Comparison of ENCODE assay signal across 8 cellular contexts in genomic region chr17:73091770-73092517, GRCh38. TPM values are rescaled to one million over a fixed set of nuclear protein-coding genes. Genes with fewer than 3 reads are reported as not detected.
DNase-seq lines count a peak whose midpoint lies in the region; ATAC-seq and TF ChIP-seq lines count a peak whose summit lies in the region.

No MANE protein-coding gene starts in this region.

- H3K27ac ChIP-seq in adrenal gland (peak overlapping the region in 1 of 5 donors; percentile 74), right cardiac atrium (ENCODE audit: low read length) (peak overlapping the region; percentile 33)

- H3K36me3 ChIP-seq in adrenal gland (replicated peaks in 1 of 2) = no peaks in the 10 kb centered on the region

- WGBS in adrenal gland, 4 donors = 12 to 25% (median 13%) methylated on average over 15 to 20 of the region's 20 CpGs
- WGBS in right cardiac atrium = 13% methylated on average over 20 of the region's 20 CpGs

- H3K27me3 ChIP-seq in adrenal gland = no peaks in the 10 kb centered on the region
- H3K27me3 ChIP-seq in right cardiac atrium (ENCODE audit: control insufficient read depth, insufficient read depth) = no peaks in the 10 kb centered on the region

- intact Hi-C loops in adrenal gland (cut with DNase I) (no loop called here), right cardiac atrium (cut with DNase I) (loop anchor here in 1 of 4 donors (10.0 kb wide), 1 partner anchor 107 kb away; no protein-coding TSS in a partner anchor), posterior vena cava (cut with DNase I) (loop anchor here (10.0 kb wide), 2 partner anchors 107 to 1683 kb away; partner anchors contain the start of gene NAT9 (in 1 of the 2))

- H3K4me3 ChIP-seq in adrenal gland = peak overlapping the region in 2 of 4 donors; percentile 42 to 83
- H3K4me3 ChIP-seq in right cardiac atrium (ENCODE audit: low read length) = peak overlapping the region; percentile 82

- no peak for TF ChIP-seq CTCF in adrenal gland (IDR thresholded peaks at IDR 0.05)

- H3K9me3 ChIP-seq in adrenal gland (replicated peaks in 1 of 3) = no peaks in the 10 kb centered on the region
- H3K9me3 ChIP-seq in right cardiac atrium (ENCODE audit: control insufficient read depth, low read length) = no peaks in the 10 kb centered on the region

- TF ChIP-seq POLR2A in adrenal gland (IDR thresholded peaks at IDR 0.05) = no peak

- ATAC-seq in GM21528 (IDR thresholded peaks at IDR 0.05; ENCODE audit: low FRiP score, unreplicated experiment) (peak; percentile 10), right cardiac atrium (peak; percentile 33 to 55), HG03280 (IDR thresholded peaks at IDR 0.05; ENCODE audit: unreplicated experiment) (no peak)

- DNase-seq in DMS53 treated with DMSO at 0.1 percent for 48 hours (lab: John Stamatoyannopoulos, UW; ENCODE audit: unreplicated experiment) (peak; percentile 29), NCI-H146 (lab: John Stamatoyannopoulos, UW) (peak; percentile 21), adrenal gland (peak in 5 of 7 donors; percentile 26 to 56 (median 37)), right cardiac atrium (peak in 2 of 3 donors; percentile 61 to 73), putamen (ENCODE audit: low spot score) (peak; percentile 35), posterior vena cava (ENCODE audit: low spot score) (no peak)

- peaks cover 3 to 13% of the 10 kb centered on the region in 2 donors for H3K4me1 ChIP-seq in adrenal gland (replicated peaks in 1 of 2)
- peaks cover 3% of the 10 kb centered on the region for H3K4me1 ChIP-seq in right cardiac atrium (ENCODE audit: control insufficient read depth, insufficient read depth, low read length)

RNA-seq across cellular contexts. Expression of gene SLC39A11, which starts 0.5 kb away (rescaled TPM):
- 10 to 100 TPM; 18.4 to 91.4 (median 27.2) TPM for total RNA-seq in adrenal gland
- polyA plus RNA-seq in adrenal gland = 10 to 100 TPM in 1 of 3 donors, 1 to 10 TPM in 2; 7.0 to 12.7 (median 8.6) TPM
- total RNA-seq in right cardiac atrium = 10 to 100 TPM in 1 of 4 donors, 1 to 10 TPM in 3; 9.8 to 12.6 (median 9.9) TPM
- polyA plus RNA-seq in right cardiac atrium = 3.2 TPM
- total RNA-seq in posterior vena cava = 10 to 100 TPM; 20.6 to 25.8 TPM

Comparison
In these comparisons a context has a peak if more than half of its experiments do, and no peak if none do; other contexts are left out.
1. intact Hi-C loops: an anchor here in posterior vena cava (10.0 kb wide); none called in adrenal gland.